1 cellular context compared by ENCODE assay signal in genomic region chr16:5056347-5056746, GRCh38.
TF ChIP-seq lines count a peak whose summit lies in the region.

No MANE protein-coding gene starts in this region.

TF ChIP-seq in HepG2, 621 proteins besides CTCF, POLR2A, EP300 and RAD21 (continued from another document):
- TF ChIP-seq DMTF1 (CRISPR knock-in tag; IDR thresholded peaks at IDR 0.05) (no peak), ZNF138 (CRISPR knock-in tag; IDR thresholded peaks at IDR 0.05; ENCODE audit: low read depth) (no peak), SIX1 (CRISPR knock-in tag; IDR thresholded peaks at IDR 0.05; ENCODE audit: borderline replicate concordance) (no peak), IKZF4 (CRISPR knock-in tag; IDR thresholded peaks at IDR 0.05; ENCODE audit: borderline replicate concordance, low read depth, not compliant biosample characterization) (no peak), ARID4A (CRISPR knock-in tag; IDR thresholded peaks at IDR 0.05; ENCODE audit: borderline replicate concordance) (no peak), REL (CRISPR knock-in tag; conservative IDR thresholded peaks at IDR 0.05) (no peak), ZNF335 (CRISPR knock-in tag; IDR thresholded peaks at IDR 0.05) (no peak), IKZF5 (CRISPR knock-in tag; IDR thresholded peaks at IDR 0.05) (no peak)
- TF ChIP-seq, protein P1, sequence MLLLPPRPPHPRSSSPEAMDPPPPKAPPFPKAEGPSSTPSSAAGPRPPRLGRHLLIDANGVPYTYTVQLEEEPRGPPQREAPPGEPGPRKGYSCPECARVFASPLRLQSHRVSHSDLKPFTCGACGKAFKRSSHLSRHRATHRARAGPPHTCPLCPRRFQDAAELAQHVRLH (CRISPR knock-in tag; IDR thresholded peaks at IDR 0.05; ENCODE audit: borderline replicate concordance, low read depth) = no peak
- TF ChIP-seq, protein P2, sequence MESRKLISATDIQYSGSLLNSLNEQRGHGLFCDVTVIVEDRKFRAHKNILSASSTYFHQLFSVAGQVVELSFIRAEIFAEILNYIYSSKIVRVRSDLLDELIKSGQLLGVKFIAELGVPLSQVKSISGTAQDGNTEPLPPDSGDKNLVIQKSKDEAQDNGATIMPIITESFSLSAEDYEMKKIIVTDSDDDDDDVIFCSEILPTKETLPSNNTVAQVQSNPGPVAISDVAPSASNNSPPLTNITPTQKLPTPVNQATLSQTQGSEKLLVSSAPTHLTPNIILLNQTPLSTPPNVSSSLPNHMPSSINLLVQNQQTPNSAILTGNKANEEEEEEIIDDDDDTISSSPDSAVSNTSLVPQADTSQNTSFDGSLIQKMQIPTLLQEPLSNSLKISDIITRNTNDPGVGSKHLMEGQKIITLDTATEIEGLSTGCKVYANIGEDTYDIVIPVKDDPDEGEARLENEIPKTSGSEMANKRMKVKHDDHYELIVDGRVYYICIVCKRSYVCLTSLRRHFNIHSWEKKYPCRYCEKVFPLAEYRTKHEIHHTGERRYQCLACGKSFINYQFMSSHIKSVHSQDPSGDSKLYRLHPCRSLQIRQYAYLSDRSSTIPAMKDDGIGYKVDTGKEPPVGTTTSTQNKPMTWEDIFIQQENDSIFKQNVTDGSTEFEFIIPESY (CRISPR knock-in tag; IDR thresholded peaks at IDR 0.05) = no peak
